2 cellular contexts compared by ENCODE assay signal in the genomic region with DNA sequence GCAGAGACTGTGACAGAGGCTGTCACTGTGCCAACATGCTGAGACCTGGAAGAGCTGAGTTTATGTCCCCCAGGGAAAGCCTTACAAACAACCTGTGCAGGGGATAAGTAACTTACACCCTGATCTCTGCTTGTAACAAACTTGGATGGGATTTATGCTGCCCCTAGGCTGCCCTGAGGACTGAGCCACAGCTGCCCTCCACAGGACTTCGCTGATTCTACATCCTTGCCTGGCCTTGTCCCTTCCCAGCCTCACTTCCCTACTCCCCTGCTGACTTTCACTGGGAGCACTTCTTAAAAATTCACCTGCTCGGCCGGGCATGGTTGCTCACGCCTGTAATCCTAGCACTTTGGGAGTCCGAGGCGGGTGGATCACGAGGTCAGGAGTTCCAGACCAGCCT.
TF ChIP-seq lines count a peak whose summit lies in the region.

No MANE protein-coding gene starts in this region.

TF ChIP-seq in A549, 52 proteins besides CTCF, POLR2A, EP300 and RAD21:
- TF ChIP-seq CHD4 (IDR thresholded peaks at IDR 0.05; ENCODE audit: borderline replicate concordance) (no peak), ZSCAN20 (CRISPR knock-in tag; IDR thresholded peaks at IDR 0.05) (no peak), ZNF302 (CRISPR knock-in tag; IDR thresholded peaks at IDR 0.05) (no peak), EHF (CRISPR knock-in tag; IDR thresholded peaks at IDR 0.05) (no peak), HOXB5 (CRISPR knock-in tag; IDR thresholded peaks at IDR 0.05) (no peak), TFCP2L1 (CRISPR knock-in tag; IDR thresholded peaks at IDR 0.05) (no peak)
- TF ChIP-seq, protein P1, sequence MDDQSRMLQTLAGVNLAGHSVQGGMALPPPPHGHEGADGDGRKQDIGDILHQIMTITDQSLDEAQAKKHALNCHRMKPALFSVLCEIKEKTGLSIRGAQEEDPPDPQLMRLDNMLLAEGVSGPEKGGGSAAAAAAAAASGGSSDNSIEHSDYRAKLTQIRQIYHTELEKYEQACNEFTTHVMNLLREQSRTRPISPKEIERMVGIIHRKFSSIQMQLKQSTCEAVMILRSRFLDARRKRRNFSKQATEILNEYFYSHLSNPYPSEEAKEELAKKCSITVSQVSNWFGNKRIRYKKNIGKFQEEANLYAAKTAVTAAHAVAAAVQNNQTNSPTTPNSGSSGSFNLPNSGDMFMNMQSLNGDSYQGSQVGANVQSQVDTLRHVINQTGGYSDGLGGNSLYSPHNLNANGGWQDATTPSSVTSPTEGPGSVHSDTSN (IDR thresholded peaks at IDR 0.05): no peak

TF ChIP-seq in HCT116, 20 proteins besides CTCF, POLR2A, EP300 and RAD21 (continued from another document):
- TF ChIP-seq ELF1 (IDR thresholded peaks at IDR 0.05; ENCODE audit: borderline replicate concordance, low read depth) (no peak), CBX3 (IDR thresholded peaks at IDR 0.05; ENCODE audit: low read depth) (no peak), CEBPB (IDR thresholded peaks at IDR 0.05; ENCODE audit: low read depth) (no peak), SRF (IDR thresholded peaks at IDR 0.05; ENCODE audit: low read depth) (no peak)
- TF ChIP-seq, protein P2, sequence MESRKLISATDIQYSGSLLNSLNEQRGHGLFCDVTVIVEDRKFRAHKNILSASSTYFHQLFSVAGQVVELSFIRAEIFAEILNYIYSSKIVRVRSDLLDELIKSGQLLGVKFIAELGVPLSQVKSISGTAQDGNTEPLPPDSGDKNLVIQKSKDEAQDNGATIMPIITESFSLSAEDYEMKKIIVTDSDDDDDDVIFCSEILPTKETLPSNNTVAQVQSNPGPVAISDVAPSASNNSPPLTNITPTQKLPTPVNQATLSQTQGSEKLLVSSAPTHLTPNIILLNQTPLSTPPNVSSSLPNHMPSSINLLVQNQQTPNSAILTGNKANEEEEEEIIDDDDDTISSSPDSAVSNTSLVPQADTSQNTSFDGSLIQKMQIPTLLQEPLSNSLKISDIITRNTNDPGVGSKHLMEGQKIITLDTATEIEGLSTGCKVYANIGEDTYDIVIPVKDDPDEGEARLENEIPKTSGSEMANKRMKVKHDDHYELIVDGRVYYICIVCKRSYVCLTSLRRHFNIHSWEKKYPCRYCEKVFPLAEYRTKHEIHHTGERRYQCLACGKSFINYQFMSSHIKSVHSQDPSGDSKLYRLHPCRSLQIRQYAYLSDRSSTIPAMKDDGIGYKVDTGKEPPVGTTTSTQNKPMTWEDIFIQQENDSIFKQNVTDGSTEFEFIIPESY (IDR thresholded peaks at IDR 0.05; ENCODE audit: extremely low read depth, insufficient replicate concordance, low read length): no peak
TF ChIP-seq in HCT116: peak in this region for 0.
